In the genomic region with DNA sequence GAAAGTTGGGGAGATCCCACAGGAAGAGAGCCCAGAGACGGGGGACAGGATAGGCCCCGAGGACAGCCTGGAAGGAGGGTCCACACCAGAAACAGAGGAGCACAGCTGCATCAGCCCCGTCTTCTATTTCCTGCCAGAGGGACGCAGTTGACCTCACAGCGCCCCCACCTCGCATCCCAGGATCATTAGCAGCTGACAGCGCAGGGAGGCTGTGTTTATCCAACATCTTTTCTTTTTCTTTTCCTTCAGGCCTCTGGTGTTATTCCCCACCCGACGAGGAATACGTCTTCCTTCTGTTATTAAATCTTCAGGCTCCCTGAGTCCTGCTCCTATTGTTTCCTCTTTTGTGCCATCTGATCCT, we compare ENCODE assay signal across 8 cellular contexts.
A peak's percentile ranks its signal among the peaks of the same experiment; 100 is the strongest.
DNase-seq lines count a peak whose midpoint lies in the region; ATAC-seq and TF ChIP-seq lines count a peak whose summit lies in the region.

No MANE protein-coding gene starts in this region.

- peaks cover 0 to 2% (median 0%) of the 10 kb centered on the region in 5 donors for H3K9me3 Mint-ChIP-seq in CD8-positive, alpha-beta memory T cell

- no peaks in the 10 kb centered on the region for H3K9me3 ChIP-seq in CD8-positive, alpha-beta memory T cell (ENCODE audit: low read length)
- no peaks in the 10 kb centered on the region for H3K9me3 ChIP-seq in breast epithelium
- H3K9me3 ChIP-seq in right lobe of liver = no peaks in the 10 kb centered on the region

- peaks cover 17 to 38% of the 10 kb centered on the region in 2 donors for H3K27me3 Mint-ChIP-seq in CD8-positive, alpha-beta memory T cell

- no peak for TF ChIP-seq CTCF in breast epithelium (IDR thresholded peaks at IDR 0.05)
- no peak for TF ChIP-seq CTCF in right lobe of liver (IDR thresholded peaks at IDR 0.05)

- no peak for TF ChIP-seq POLR2A in breast epithelium (IDR thresholded peaks at IDR 0.05)
- no peak for TF ChIP-seq POLR2A in right lobe of liver (IDR thresholded peaks at IDR 0.05)

- peak overlapping the region in 5 of 7 donors; percentile 10 to 81 (median 58) for H3K4me3 Mint-ChIP-seq in CD8-positive, alpha-beta memory T cell

- 6% methylated on average over 7 of the region's 10 CpGs for WGBS in right lobe of liver (ENCODE audit: insufficient coverage, low coverage, low lambda C conversion rate, missing lambda C conversion rate)
- WGBS in urinary bladder = 4% methylated on average over 10 of the region's 10 CpGs

- peaks cover 6% of the 10 kb centered on the region for H3K4me1 ChIP-seq in CD8-positive, alpha-beta memory T cell (ENCODE audit: insufficient read depth, low read length)
- H3K4me1 ChIP-seq in breast epithelium (no peaks in the 10 kb centered on the region), right lobe of liver (peaks cover 0 to 7% (median 3%) of the 10 kb centered on the region in 4 donors), urinary bladder (ENCODE audit: insufficient read depth) (no peaks in the 10 kb centered on the region)

- POLR2A ChIA-PET in CD8-positive, alpha-beta memory T cell (lab: Charles Lee) = no interaction called here

- no peaks in the 10 kb centered on the region for H3K36me3 Mint-ChIP-seq in CD8-positive, alpha-beta memory T cell

- DNase-seq in CD8-positive, alpha-beta memory T cell = no peak
- no peak for DNase-seq in breast epithelium (ENCODE audit: low spot score in 2 of 2)
- peak in 1 of 3 donors; percentile 24 for DNase-seq in right lobe of liver
- DNase-seq in NCI-H2171 treated with DMSO at 0.1 percent for 48 hours (lab: John Stamatoyannopoulos, UW) = no peak
- DNase-seq in NCI-H446 (lab: John Stamatoyannopoulos, UW) = no peak

- H3K27me3 ChIP-seq in CD8-positive, alpha-beta memory T cell (ENCODE audit: insufficient read depth, low read length, poor library complexity, severe bottlenecking) = no peaks in the 10 kb centered on the region
- H3K27me3 ChIP-seq in breast epithelium = no peaks in the 10 kb centered on the region
- no peaks in the 10 kb centered on the region for H3K27me3 ChIP-seq in right lobe of liver

- H3K27ac Mint-ChIP-seq in CD8-positive, alpha-beta memory T cell = no peak overlapping the region

- peaks cover 13 to 20% (median 18%) of the 10 kb centered on the region in 3 donors for H3K4me1 Mint-ChIP-seq in CD8-positive, alpha-beta memory T cell

- ATAC-seq in GM19372 (IDR thresholded peaks at IDR 0.05; ENCODE audit: low read depth, unreplicated experiment) (peak; percentile 38), HG03460 (IDR thresholded peaks at IDR 0.05; ENCODE audit: unreplicated experiment) (peak; percentile 40), right lobe of liver (peak; percentile 40 to 49 (median 42))

- intact Hi-C loops in breast epithelium (cut with DNase I; ENCODE audit: low total_unique reads) = no loop called here
- intact Hi-C loops in right lobe of liver (cut with DNase I) = no loop called here

- no peak overlapping the region for H3K4me3 ChIP-seq in CD8-positive, alpha-beta memory T cell (ENCODE audit: low read length)
- peak overlapping the region; percentile 37 to 71 (median 51) for H3K4me3 ChIP-seq in breast epithelium
- H3K4me3 ChIP-seq in right lobe of liver = peak overlapping the region; percentile 31 to 48 (median 45)
- H3K4me3 ChIP-seq in urinary bladder (ENCODE audit: low read depth, low read length) = peak overlapping the region; percentile 13

- CTCF ChIA-PET in CD8-positive, alpha-beta memory T cell (lab: Charles Lee) = no interaction called here

- H3K27ac ChIP-seq in CD8-positive, alpha-beta memory T cell (ENCODE audit: low read depth, low read length) = no peak overlapping the region
- H3K27ac ChIP-seq in breast epithelium = peak overlapping the region; percentile 59 to 75
- H3K27ac ChIP-seq in right lobe of liver = peak overlapping the region in 2 of 3 donors; percentile 17 to 45
- no peak overlapping the region for H3K27ac ChIP-seq in urinary bladder (ENCODE audit: low read depth)

- no peaks in the 10 kb centered on the region for H3K36me3 ChIP-seq in CD8-positive, alpha-beta memory T cell (ENCODE audit: insufficient read depth, low read length)
- H3K36me3 ChIP-seq in breast epithelium (no peaks in the 10 kb centered on the region), right lobe of liver (no peaks in the 10 kb centered on the region), urinary bladder (ENCODE audit: insufficient read depth) (no peaks in the 10 kb centered on the region)

Comparison
In these comparisons a context has a peak if more than half of its experiments do, and no peak if none do; other contexts are left out.
1. H3K27ac ChIP-seq: peak in breast epithelium (2 of 2) and right lobe of liver (2 of 3); none in CD8-positive, alpha-beta memory T cell (single experiment) and urinary bladder (single experiment).
2. Peak in every context shown above with its lines, with median percentiles within 50 percentile points of each other: ATAC-seq.